ENCODE assay signal across 1 cellular context in the genomic region with DNA sequence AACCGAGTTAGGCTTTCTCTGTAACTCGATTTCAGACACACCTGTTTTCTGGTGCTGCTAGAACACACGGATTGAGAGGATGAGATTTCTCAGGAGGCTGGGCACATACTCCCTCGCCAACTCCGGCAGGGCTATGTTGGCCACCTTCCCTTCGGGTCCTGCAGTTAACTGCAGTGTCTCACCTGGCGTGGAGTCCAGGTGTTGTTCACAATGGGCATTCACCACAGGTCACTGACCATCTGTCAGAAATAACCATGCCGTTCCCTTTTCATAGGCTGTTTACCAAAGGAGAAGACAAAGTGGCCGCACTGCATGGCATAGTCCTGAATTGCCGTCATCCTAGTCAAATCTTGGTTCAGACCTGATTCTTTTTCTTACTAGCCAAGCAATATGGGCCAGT.
TF ChIP-seq lines count a peak whose summit lies in the region.

No MANE protein-coding gene starts in this region.

TF ChIP-seq in HepG2, 621 proteins besides CTCF, POLR2A, EP300 and RAD21:
- TF ChIP-seq MIER3 (CRISPR knock-in tag; IDR thresholded peaks at IDR 0.05; ENCODE audit: borderline replicate concordance) (no peak), ARNTL (CRISPR knock-in tag; IDR thresholded peaks at IDR 0.05) (no peak), ARNT (IDR thresholded peaks at IDR 0.05) (no peak), CBFB (CRISPR knock-in tag; IDR thresholded peaks at IDR 0.05) (no peak), RBAK (CRISPR knock-in tag; IDR thresholded peaks at IDR 0.05) (no peak), ESRRA (CRISPR knock-in tag; IDR thresholded peaks at IDR 0.05; ENCODE audit: low read depth) (no peak), HIVEP1 (CRISPR knock-in tag; IDR thresholded peaks at IDR 0.05) (no peak), BCL6 (CRISPR knock-in tag; IDR thresholded peaks at IDR 0.05) (no peak), NBN (conservative IDR thresholded peaks at IDR 0.05) (no peak), IKZF1 (IDR thresholded peaks at IDR 0.05) (no peak), CENPT (CRISPR knock-in tag; IDR thresholded peaks at IDR 0.05; ENCODE audit: low read depth) (no peak), ZBTB37 (CRISPR knock-in tag; IDR thresholded peaks at IDR 0.05) (no peak), DRAP1 (CRISPR knock-in tag; IDR thresholded peaks at IDR 0.05) (no peak)
- TF ChIP-seq, protein P1, sequence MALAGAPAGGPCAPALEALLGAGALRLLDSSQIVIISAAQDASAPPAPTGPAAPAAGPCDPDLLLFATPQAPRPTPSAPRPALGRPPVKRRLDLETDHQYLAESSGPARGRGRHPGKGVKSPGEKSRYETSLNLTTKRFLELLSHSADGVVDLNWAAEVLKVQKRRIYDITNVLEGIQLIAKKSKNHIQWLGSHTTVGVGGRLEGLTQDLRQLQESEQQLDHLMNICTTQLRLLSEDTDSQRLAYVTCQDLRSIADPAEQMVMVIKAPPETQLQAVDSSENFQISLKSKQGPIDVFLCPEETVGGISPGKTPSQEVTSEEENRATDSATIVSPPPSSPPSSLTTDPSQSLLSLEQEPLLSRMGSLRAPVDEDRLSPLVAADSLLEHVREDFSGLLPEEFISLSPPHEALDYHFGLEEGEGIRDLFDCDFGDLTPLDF (CRISPR knock-in tag; IDR thresholded peaks at IDR 0.05) = no peak
